ENCODE assay signal across 16 cellular contexts in genomic region chr10:133537551-133538545, GRCh38. TPM values are rescaled to one million over a fixed set of nuclear protein-coding genes. Genes with fewer than 3 reads are reported as not detected.
"Had no signal": no experiment of that assay in that cellular context is flagged by ENCODE, and none has a peak within 500 bp of the region (broad histone marks: within the 10 kb centered on the region; RNA-seq: fewer than 3 reads in every experiment).

No MANE protein-coding gene starts in this region.

- H3K36me3 Mint-ChIP-seq: stimulated activated naive B cell treated with anti-CD40 and anti-IgM and Interleukin-4, amounts not matched to agents 10 μg/mL and 1 μg/mL and 100 μg/mL, for 72 hours had no signal

- DNase-seq: activated CD4-positive, CD25-positive, alpha-beta regulatory T cell treated with anti-CD3 and anti-CD28 coated beads, Interleukin-2, amount 50 U/mL, for 72 hours; activated naive CD4-positive, alpha-beta T cell treated with anti-CD3 and anti-CD28 coated beads for 36 hours; activated T-cell treated with anti-CD3 and anti-CD28 coated beads for 4 hours; central memory CD4-positive, alpha-beta T cell; effector memory CD8-positive, alpha-beta T cell; left ventricle myocardium inferior; ovary; retina; stimulated activated CD4-positive, alpha-beta T cell treated with anti-CD3 and anti-CD28 coated beads, Interleukin-2, amount 100 ng/mL, for 48 hours; stimulated activated naive B cell treated with anti-CD40 and anti-IgM and Interleukin-4, amounts not matched to agents 10 μg/mL and 1 μg/mL and 100 μg/mL, for 72 hours; tibial artery; uterus had no signal

- H3K9me3 Mint-ChIP-seq: activated naive CD4-positive, alpha-beta T cell treated with anti-CD3 and anti-CD28 coated beads for 36 hours; effector memory CD8-positive, alpha-beta T cell had no signal

- H3K27ac ChIP-seq: coronary artery, gastroesophageal sphincter, left ventricle myocardium inferior, ovary, tibial artery, uterus had no signal

- H3K4me3 ChIP-seq: coronary artery, gastroesophageal sphincter, left ventricle myocardium inferior, ovary, tibial artery, uterus had no signal

- H3K4me3 Mint-ChIP-seq: activated naive CD4-positive, alpha-beta T cell treated with anti-CD3 and anti-CD28 coated beads for 36 hours; effector memory CD8-positive, alpha-beta T cell; stimulated activated naive B cell treated with anti-CD40 and anti-IgM and Interleukin-4, amounts not matched to agents 10 μg/mL and 1 μg/mL and 100 μg/mL, for 72 hours had no signal

- H3K4me1 Mint-ChIP-seq: stimulated activated naive B cell treated with anti-CD40 and anti-IgM and Interleukin-4, amounts not matched to agents 10 μg/mL and 1 μg/mL and 100 μg/mL, for 72 hours had no signal

- H3K27ac Mint-ChIP-seq: activated naive CD4-positive, alpha-beta T cell treated with anti-CD3 and anti-CD28 coated beads for 36 hours; stimulated activated naive B cell treated with anti-CD40 and anti-IgM and Interleukin-4, amounts not matched to agents 10 μg/mL and 1 μg/mL and 100 μg/mL, for 72 hours had no signal

- FAIRE-seq: keratinocyte had no signal

RNA-seq across cellular contexts. Expression of gene SYCE1, which starts 27.5 kb away (rescaled TPM):
- total RNA-seq: skeletal muscle tissue had no signal
